Comparison of ENCODE assay signal across 7 cellular contexts in the genomic region with DNA sequence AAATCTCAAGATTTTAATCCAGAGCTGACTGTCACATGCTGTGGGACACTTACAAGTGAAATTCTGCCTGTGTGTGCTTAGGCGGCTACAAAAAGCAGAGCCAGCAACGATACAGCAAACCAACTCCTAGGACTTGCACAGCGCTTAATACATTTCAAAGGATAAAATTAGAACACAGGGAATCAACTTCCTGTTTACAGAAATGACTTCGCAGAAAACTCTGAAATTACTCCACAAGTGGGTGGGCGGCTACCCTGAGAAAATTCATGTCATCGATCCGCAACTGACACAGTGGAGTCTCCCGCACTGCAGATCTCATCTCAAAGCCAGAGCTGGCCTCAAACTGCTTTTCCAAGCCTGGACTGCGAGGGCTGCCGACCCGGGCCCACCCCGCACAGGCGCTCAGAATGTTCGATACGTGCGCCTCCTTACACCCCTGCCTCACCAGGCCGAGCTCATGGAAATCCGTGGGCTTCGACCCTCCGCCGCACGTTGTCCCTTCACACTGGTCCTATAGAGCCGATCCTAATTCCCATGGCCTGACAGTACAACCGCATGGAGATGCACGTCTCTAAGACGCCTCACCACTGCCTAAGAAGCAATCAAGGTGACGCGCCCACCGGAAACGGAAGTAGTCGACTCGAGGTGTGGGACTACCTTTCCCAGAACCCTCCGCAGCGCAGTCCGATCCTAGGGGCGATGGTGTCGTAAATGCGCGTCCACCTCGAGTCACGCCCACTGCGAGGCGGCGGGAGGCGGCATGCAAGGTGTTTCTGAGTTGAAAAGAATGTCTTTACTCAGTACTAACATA. TPM values are rescaled to one million over a fixed set of nuclear protein-coding genes. Genes with fewer than 3 reads are reported as not detected.
DNase-seq lines count a peak whose midpoint lies in the region; ATAC-seq and TF ChIP-seq lines count a peak whose summit lies in the region.

A gene (minus strand): TSS at position 609 of the 811 bp plus-strand sequence. CDS start 5,625 bp downstream, outside the sequence.

- H3K4me1 ChIP-seq in H9 (ENCODE audit: insufficient read depth, low read length): 0 out of 2 replicates have a peak, but pooled peaks cover 2% of the 10 kb centered on the region
- peaks cover 4% of the 10 kb centered on the region; the same call in 1 of the 2 replicates for H3K4me1 ChIP-seq in Panc1 (ENCODE audit: control insufficient read depth, insufficient read depth, low read length)

- peak; percentile 100 for ATAC-seq in Panc1
- peak; percentile 100 for ATAC-seq in stimulated activated naive B cell treated with anti-CD40 and anti-IgM and Interleukin-4, amounts not matched to agents 10 μg/mL and 1 μg/mL and 100 μg/mL, for 72 hours (replicated peaks)
- no peak for ATAC-seq in HG03097 (IDR thresholded peaks at IDR 0.05; ENCODE audit: low FRiP score, unreplicated experiment)

- H3K4ac ChIP-seq in H9 (ENCODE audit: low read depth, low read length): no peak within 1 kb of the TSS

- H4K8ac ChIP-seq in H9 (replicated peaks; ENCODE audit: insufficient read length, low read depth, low read length): no peak within 1 kb of the TSS

- H2BK20ac ChIP-seq in H9 (ENCODE audit: low read depth, low read length, poor library complexity, severe bottlenecking): no peak within 1 kb of the TSS

- H3K36me3 Mint-ChIP-seq in H9 (ENCODE audit: insufficient read depth in 1 of 3, low read depth in 3 of 3): peaks cover 17 to 61% (median 33%) of the 10 kb centered on the region in 3 experiments
- H3K36me3 Mint-ChIP-seq in nephron progenitor cell (ENCODE audit: low read depth): peaks cover 44% of the 10 kb centered on the region
- peaks cover 66 to 69% of the 10 kb centered on the region in 2 donors for H3K36me3 Mint-ChIP-seq in stimulated activated naive B cell treated with anti-CD40 and anti-IgM and Interleukin-4, amounts not matched to agents 10 μg/mL and 1 μg/mL and 100 μg/mL, for 72 hours

- peak; percentile 97 for DNase-seq in H9
- DNase-seq in Panc1 (ENCODE audit: low read depth, low spot score): peak; percentile 73
- peak; percentile 12 to 57 (median 23) for DNase-seq in activated naive CD4-positive, alpha-beta T cell (lab: John Stamatoyannopoulos, UW)
- peak; percentile 77 for DNase-seq in foreskin melanocyte
- DNase-seq in nephron progenitor cell: peak; percentile 75
- peak; percentile 86 for DNase-seq in stimulated activated naive B cell treated with anti-CD40 and anti-IgM and Interleukin-4, amounts not matched to agents 10 μg/mL and 1 μg/mL and 100 μg/mL, for 72 hours

- no CpG with 5 or more reads among the region's 45 CpGs for WGBS in H9 (ENCODE audit: extremely low coverage, insufficient read length, low lambda C conversion rate)

- H3K56ac ChIP-seq in H9 (ENCODE audit: insufficient read length, low read depth, low read length): no peak within 1 kb of the TSS

- no peaks in the 10 kb centered on the region for H3K79me2 ChIP-seq in H9 (ENCODE audit: insufficient read depth, low read length)

- H3K4me3 ChIP-seq in Panc1 (ENCODE audit: low read depth in 2 of 2, low read length in 2 of 2): peak within 1 kb of the TSS; percentile 74 to 81

- no peak within 1 kb of the TSS for H2BK5ac ChIP-seq in H9 (ENCODE audit: insufficient read length, low read length)

- peak within 1 kb of the TSS; percentile 58 for H3K9ac ChIP-seq in H9 (ENCODE audit: extremely low read depth, insufficient read length, low read length)

- no TSS peak for BruUV-seq in Panc1 (replicated peaks; lab: Mats Ljungman, UMichigan)

- H4K91ac ChIP-seq in H9 (ENCODE audit: insufficient read length, low read depth, low read length): no peak within 1 kb of the TSS

- H3K4me2 ChIP-seq in H9 (ENCODE audit: insufficient read depth, insufficient read length, low read length): peak within 1 kb of the TSS; percentile 62

- no peak within 1 kb of the TSS for H4K5ac ChIP-seq in H9 (ENCODE audit: insufficient read length, low read depth, low read length)

- no peak within 1 kb of the TSS for H2BK12ac ChIP-seq in H9 (ENCODE audit: insufficient read length, low read depth, low read length)

- H3K23ac ChIP-seq in H9 (ENCODE audit: insufficient read length, low read depth, low read length): no peak within 1 kb of the TSS

- H4K20me1 ChIP-seq in H9 (ENCODE audit: control insufficient read depth, insufficient read depth, insufficient read length): no peaks in the 10 kb centered on the region

- H3K4me1 Mint-ChIP-seq in H9 (peaks cover 2 to 3% of the 10 kb centered on the region in 2 experiments; a peak in 2 of 4 replicates), nephron progenitor cell (peaks cover 5% of the 10 kb centered on the region)
- H3K4me1 Mint-ChIP-seq in stimulated activated naive B cell treated with anti-CD40 and anti-IgM and Interleukin-4, amounts not matched to agents 10 μg/mL and 1 μg/mL and 100 μg/mL, for 72 hours: peaks cover 4 to 21% of the 10 kb centered on the region in 2 donors

- H3K27me3 ChIP-seq in H9 (ENCODE audit: insufficient read depth, low read length) (no peaks in the 10 kb centered on the region), Panc1 (ENCODE audit: control insufficient read depth, insufficient read depth, low read length) (no peaks in the 10 kb centered on the region)

- H3T11ph ChIP-seq in H9 (ENCODE audit: low read length): no peak within 1 kb of the TSS

- peak within 1 kb of the TSS in 1 of 2 experiments; percentile 90; a peak in 2 of 5 replicates for H3K4me3 Mint-ChIP-seq in H9
- H3K4me3 Mint-ChIP-seq in nephron progenitor cell: peak within 1 kb of the TSS; percentile 95
- H3K4me3 Mint-ChIP-seq in stimulated activated naive B cell treated with anti-CD40 and anti-IgM and Interleukin-4, amounts not matched to agents 10 μg/mL and 1 μg/mL and 100 μg/mL, for 72 hours: peak within 1 kb of the TSS; percentile 93 to 99

- no peaks in the 10 kb centered on the region for H3K36me3 ChIP-seq in Panc1 (ENCODE audit: control insufficient read depth, insufficient read depth, low read length)

- no peak within 1 kb of the TSS for H2AK5ac ChIP-seq in H9 (ENCODE audit: insufficient read length, low read length)

- POLR2A ChIA-PET in Panc1 (lab: Charles Lee): no interaction called here

- no peaks in the 10 kb centered on the region for H3K79me1 ChIP-seq in H9 (ENCODE audit: insufficient read depth, low read depth, low read length, poor library complexity, severe bottlenecking)

- H2BK15ac ChIP-seq in H9 (ENCODE audit: low read depth, low read length): no peak within 1 kb of the TSS

- H3K14ac ChIP-seq in H9 (ENCODE audit: insufficient read depth, low read length): no peak within 1 kb of the TSS

- H3K9me3 Mint-ChIP-seq in H9 (peaks cover 77 to 93% of the 10 kb centered on the region in 2 experiments), nephron progenitor cell (peaks cover 93% of the 10 kb centered on the region)
- peaks cover 50 to 53% of the 10 kb centered on the region in 2 donors for H3K9me3 Mint-ChIP-seq in stimulated activated naive B cell treated with anti-CD40 and anti-IgM and Interleukin-4, amounts not matched to agents 10 μg/mL and 1 μg/mL and 100 μg/mL, for 72 hours

- H3K27ac Mint-ChIP-seq in H9 (peak within 1 kb of the TSS in 1 of 3 experiments; percentile 96; a peak in 2 of 7 replicates), nephron progenitor cell (no peak within 1 kb of the TSS)
- peak within 1 kb of the TSS; percentile 98 for H3K27ac Mint-ChIP-seq in stimulated activated naive B cell treated with anti-CD40 and anti-IgM and Interleukin-4, amounts not matched to agents 10 μg/mL and 1 μg/mL and 100 μg/mL, for 72 hours

- CTCF ChIA-PET in Panc1 (lab: Charles Lee): no interaction called here

- intact Hi-C loops in Panc1 (cut with micrococcal nuclease; ENCODE audit: unreplicated experiment): no loop called here

- no peak within 1 kb of the TSS for H2BK120ac ChIP-seq in H9 (ENCODE audit: low read depth, low read length, poor library complexity, severe bottlenecking)

- H3K27ac ChIP-seq in H9 (ENCODE audit: insufficient read length, low read depth, low read length) (no peak within 1 kb of the TSS), Panc1 (ENCODE audit: low read length) (peak within 1 kb of the TSS; percentile 81)

- H2AFZ ChIP-seq in H9 (ENCODE audit: low read length): no peak within 1 kb of the TSS

- H3K27me3 Mint-ChIP-seq in H9 (ENCODE audit: low read depth) (peaks cover 15% of the 10 kb centered on the region), nephron progenitor cell (ENCODE audit: low read depth, poor library complexity) (peaks cover 25% of the 10 kb centered on the region)
- H3K27me3 Mint-ChIP-seq in stimulated activated naive B cell treated with anti-CD40 and anti-IgM and Interleukin-4, amounts not matched to agents 10 μg/mL and 1 μg/mL and 100 μg/mL, for 72 hours: peaks cover 17 to 19% of the 10 kb centered on the region in 2 donors

- no peak within 1 kb of the TSS for H3K18ac ChIP-seq in H9 (ENCODE audit: insufficient read length, low read depth, low read length)

- TF ChIP-seq CTCF in H9 (conservative IDR thresholded peaks at IDR 0.05) (no peak), Panc1 (IDR thresholded peaks at IDR 0.05) (no peak), nephron progenitor cell (IDR thresholded peaks at IDR 0.05) (no peak)

- H3K23me2 ChIP-seq in H9 (ENCODE audit: insufficient read length, low read depth, low read length, poor library complexity, severe bottlenecking): peaks cover 6% of the 10 kb centered on the region

- H3K9me3 ChIP-seq in H9 (ENCODE audit: control insufficient read depth, low read depth, low read length) (peaks cover 19% of the 10 kb centered on the region), Panc1 (ENCODE audit: control insufficient read depth, insufficient read depth, low read depth, low read length) (no peaks in the 10 kb centered on the region)

- in situ Hi-C loops in Panc1 (cut with HindIII; ENCODE audit: low pct_unique_long_range_greater_than_20kb, low sequenced_read_pairs): no loop called here

RNA-seq across cellular contexts. Expression of the gene that starts here (rescaled TPM):
- total RNA-seq in H9 (2021) (5.6 and 7.4 TPM in 2 replicates), Panc1 (2021; ENCODE audit: unreplicated experiment) (11.9 TPM)
- polyA plus RNA-seq in Panc1 (2012; ENCODE audit: insufficient read length): 5.0 TPM

Comparison
In these comparisons a context has a peak if more than half of its experiments do, and no peak if none do; other contexts are left out.
1. DNase-seq: peak in every context shown above with its lines; median percentile 97 in H9; 86 in stimulated activated naive B cell treated with anti-CD40 and anti-IgM and Interleukin-4, amounts not matched to agents 10 μg/mL and 1 μg/mL and 100 μg/mL, for 72 hours; 77 in foreskin melanocyte; 75 in nephron progenitor cell; 73 in Panc1; 23 in activated naive CD4-positive, alpha-beta T cell.